ENCODE assay signal across 8 cellular contexts in genomic region chr21:28336299-28336698, GRCh38.
A peak's percentile ranks its signal among the peaks of the same experiment; 100 is the strongest.
DNase-seq lines count a peak whose midpoint lies in the region; ATAC-seq, FAIRE-seq and TF ChIP-seq lines count a peak whose summit lies in the region.

No MANE protein-coding gene starts in this region.

- peaks cover 5% of the 10 kb centered on the region for H3K4me1 ChIP-seq in psoas muscle
- no peaks in the 10 kb centered on the region for H3K4me1 ChIP-seq in CD4-positive, alpha-beta memory T cell (ENCODE audit: insufficient read depth, low read length)

- no peaks in the 10 kb centered on the region for H3K9me3 ChIP-seq in psoas muscle
- H3K9me3 ChIP-seq in CD4-positive, alpha-beta memory T cell (ENCODE audit: control insufficient read depth in 1 of 2, low read length in 2 of 2): no peaks in the 10 kb centered on the region

- no peaks in the 10 kb centered on the region for H3K27me3 ChIP-seq in psoas muscle (ENCODE audit: insufficient read depth in 3 of 3, low read length in 2 of 3)
- no peaks in the 10 kb centered on the region for H3K27me3 ChIP-seq in CD4-positive, alpha-beta memory T cell (ENCODE audit: insufficient read depth, low read length)

- no peak overlapping the region for H3K27ac ChIP-seq in psoas muscle
- no peak overlapping the region for H3K27ac ChIP-seq in CD4-positive, alpha-beta memory T cell (ENCODE audit: low read depth, low read length)

- H3K36me3 ChIP-seq in psoas muscle (ENCODE audit: insufficient read depth in 1 of 2, low read depth in 1 of 2): no peaks in the 10 kb centered on the region
- H3K36me3 ChIP-seq in CD4-positive, alpha-beta memory T cell (ENCODE audit: insufficient read depth, low read length): no peaks in the 10 kb centered on the region

- peak; percentile 79 for FAIRE-seq in RCC 7860 (lab: Jason Lieb, UNC)

- no peak overlapping the region for H3K4me3 ChIP-seq in fibroblast of pulmonary artery (replicated peaks; ENCODE audit: low read depth, low read length)
- no peak overlapping the region for H3K4me3 ChIP-seq in psoas muscle
- no peak overlapping the region for H3K4me3 ChIP-seq in CD4-positive, alpha-beta memory T cell (ENCODE audit: low read length in 2 of 2)

- ATAC-seq in psoas muscle (peak in 3 of 4 donors; percentile 38 to 69 (median 43)), HG03159 (IDR thresholded peaks at IDR 0.05; ENCODE audit: unreplicated experiment) (no peak), HG02623 (IDR thresholded peaks at IDR 0.05; ENCODE audit: unreplicated experiment) (no peak), HG02798 (IDR thresholded peaks at IDR 0.05; ENCODE audit: poor library complexity, unreplicated experiment) (no peak)

- WGBS in psoas muscle, 3 donors: 0 to 12% (median 3%) methylated on average over 3 of the region's 3 CpGs

- H3K27me3 Mint-ChIP-seq in CD4-positive, alpha-beta memory T cell: no peaks in the 10 kb centered on the region

- DNase-seq in GM04503 (ENCODE audit: low read depth) (peak; percentile 64), RCC 7860 (ENCODE audit: low spot score) (peak; percentile 51), fibroblast of pulmonary artery (ENCODE audit: low read depth) (peak; percentile 92), psoas muscle (no peak)
- no peak for DNase-seq in CD4-positive, alpha-beta memory T cell

- H3K4me3 Mint-ChIP-seq in CD4-positive, alpha-beta memory T cell: no peak overlapping the region

- POLR2A ChIA-PET in CD4-positive, alpha-beta memory T cell (lab: Charles Lee; ENCODE audit: partially characterized antibody): no interaction called here

- no peaks in the 10 kb centered on the region for H3K4me1 Mint-ChIP-seq in CD4-positive, alpha-beta memory T cell

- H3K9me3 Mint-ChIP-seq in CD4-positive, alpha-beta memory T cell: no peaks in the 10 kb centered on the region

- H3K27ac Mint-ChIP-seq in CD4-positive, alpha-beta memory T cell: no peak overlapping the region

- TF ChIP-seq CTCF in fibroblast of pulmonary artery (IDR thresholded peaks at IDR 0.05; ENCODE audit: low read length, missing control alignments): peak; percentile 64
- peak; percentile 61 for TF ChIP-seq CTCF in psoas muscle (IDR thresholded peaks at IDR 0.05)

- no peaks in the 10 kb centered on the region for H3K36me3 Mint-ChIP-seq in CD4-positive, alpha-beta memory T cell

- intact Hi-C loops in psoas muscle (cut with DNase I): loop anchor here (5.0 to 10.0 kb wide), 9 partner anchors 269 to 1484 kb away; no protein-coding TSS in a partner anchor
- intact Hi-C loops in CD4-positive, alpha-beta memory T cell (cut with micrococcal nuclease): no loop called here

- CTCF ChIA-PET in CD4-positive, alpha-beta memory T cell (lab: Charles Lee; ENCODE audit: partially characterized antibody): no interaction called here

Comparison
In these comparisons a context has a peak if more than half of its experiments do, and no peak if none do; other contexts are left out.
1. DNase-seq: peak in GM04503 (single experiment), RCC 7860 (single experiment) and fibroblast of pulmonary artery (single experiment); none in psoas muscle (0 of 2) and CD4-positive, alpha-beta memory T cell (0 of 5).
2. ATAC-seq: peak in psoas muscle (3 of 4); none in HG03159 (single experiment), HG02623 (single experiment) and HG02798 (single experiment).